In genomic region chr6:154754152-154754551, GRCh38 we compare ENCODE assay signal across 1 cellular context.
A peak's percentile ranks its signal among the peaks of the same experiment; 100 is the strongest.
TF ChIP-seq lines count a peak whose summit lies in the region.

No MANE protein-coding gene starts in this region.

TF ChIP-seq in HEK293, 187 proteins besides CTCF, POLR2A, EP300 and RAD21 (continued from another document):
- TF ChIP-seq ZNF776 (tag by site-specific recombination; IDR thresholded peaks at IDR 0.05; ENCODE audit: borderline replicate concordance) (no peak), ZNF701 (tag by site-specific recombination; IDR thresholded peaks at IDR 0.05) (no peak), ZNF10 (tag by site-specific recombination; IDR thresholded peaks at IDR 0.05) (no peak), ZNF354C (tag by site-specific recombination; IDR thresholded peaks at IDR 0.05; ENCODE audit: borderline replicate concordance, low read depth) (no peak), FEZF1 (tag by site-specific recombination; IDR thresholded peaks at IDR 0.05) (no peak), ZNF791 (tag by site-specific recombination; IDR thresholded peaks at IDR 0.05) (no peak), ZNF449 (tag by site-specific recombination; IDR thresholded peaks at IDR 0.05) (no peak), ZNF658 (tag by site-specific recombination; IDR thresholded peaks at IDR 0.05) (no peak), ZNF629 (tag by site-specific recombination; IDR thresholded peaks at IDR 0.05) (peak; percentile 69; the same call in 1 of the 2 replicates), ZSCAN16 (tag by site-specific recombination; IDR thresholded peaks at IDR 0.05) (no peak)
